8 cellular contexts compared by ENCODE assay signal in the genomic region with DNA sequence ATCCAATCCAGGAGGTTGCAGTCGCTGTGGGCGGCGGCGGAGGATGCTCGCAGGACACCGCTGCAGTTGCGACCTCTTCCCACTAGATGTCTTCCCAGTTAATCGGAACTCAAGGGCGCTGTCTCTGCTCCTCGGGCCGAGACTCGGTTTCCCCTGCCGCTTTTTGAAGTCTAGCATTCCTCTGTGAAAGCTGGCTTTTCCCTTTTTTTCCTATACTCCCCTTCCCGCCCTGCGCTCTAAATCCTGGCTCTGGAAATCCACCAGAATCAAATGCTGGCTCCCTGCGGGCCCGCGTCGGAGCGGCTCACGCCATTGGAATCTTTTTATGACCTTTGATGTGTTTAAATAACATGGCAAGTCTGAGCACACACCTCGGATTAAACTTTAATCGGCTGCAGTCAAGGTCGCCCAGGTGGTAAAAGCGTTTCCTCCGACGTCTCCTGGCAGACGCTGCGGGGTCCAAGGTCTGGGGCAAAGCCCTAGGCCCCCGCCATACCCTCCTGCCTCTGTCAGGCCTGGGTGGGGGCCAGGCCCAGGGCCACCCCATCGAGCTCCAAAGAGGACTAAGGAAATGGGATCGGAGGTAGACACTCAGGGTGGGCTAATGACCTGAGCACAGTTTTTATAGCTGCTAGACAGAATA. TPM values are rescaled to one million over a fixed set of nuclear protein-coding genes. Genes with fewer than 3 reads are reported as not detected.
DNase-seq lines count a peak whose midpoint lies in the region; ATAC-seq and TF ChIP-seq lines count a peak whose summit lies in the region.

No MANE protein-coding gene starts in this region.

- no peaks in the 10 kb centered on the region for H3K9me3 Mint-ChIP-seq in HFFc6

- no peak for DNase-seq in HFFc6
- DNase-seq in T-helper 17 cell = peak in 1 of 3 donors; percentile 32
- peak; percentile 23 for DNase-seq in dedifferentiated amniotic fluid mesenchymal stem cell (ENCODE audit: extremely low spot score)
- DNase-seq in lower lobe of right lung = no peak
- DNase-seq in NCI-H2107 treated with DMSO at 0.1 percent for 48 hours (lab: John Stamatoyannopoulos, UW; ENCODE audit: unreplicated experiment) = no peak
- DNase-seq in AML-193 (lab: John Stamatoyannopoulos, UW) = no peak

- TF ChIP-seq CTCF in C4-2B (conservative IDR thresholded peaks at IDR 0.05) (peak; percentile 89), HFFc6 (IDR thresholded peaks at IDR 0.05) (peak; percentile 88), lower lobe of right lung (IDR thresholded peaks at IDR 0.05) (peak; percentile 78)

- peaks cover 14% of the 10 kb centered on the region for H3K4me1 Mint-ChIP-seq in HFFc6 (ENCODE audit: low read depth)
- peaks cover 19% of the 10 kb centered on the region for H3K4me1 Mint-ChIP-seq in T-helper 17 cell

- H3K36me3 Mint-ChIP-seq in HFFc6 (ENCODE audit: low read depth) = no peaks in the 10 kb centered on the region
- H3K36me3 Mint-ChIP-seq in T-helper 17 cell (ENCODE audit: low read depth) = no peaks in the 10 kb centered on the region

- H3K27me3 Mint-ChIP-seq in HFFc6 (ENCODE audit: insufficient read depth) (peaks cover 11% of the 10 kb centered on the region), T-helper 17 cell (peaks cover 97% of the 10 kb centered on the region)

- H3K4me3 Mint-ChIP-seq in HFFc6 = peak overlapping the region; percentile 84
- peak overlapping the region; percentile 58 for H3K4me3 Mint-ChIP-seq in T-helper 17 cell

- peak overlapping the region in 1 of 5 donors; percentile 54 for H3K9ac ChIP-seq in subcutaneous abdominal adipose tissue (ENCODE audit: low read length in 5 of 5)

- H3K4me1 ChIP-seq in lower lobe of right lung (peaks cover 24% of the 10 kb centered on the region), subcutaneous abdominal adipose tissue (ENCODE audit: control insufficient read depth in 5 of 5, insufficient read depth in 5 of 5, low read length in 5 of 5) (peaks cover 0 to 26% (median 18%) of the 10 kb centered on the region in 5 donors)

- H3K36me3 ChIP-seq in lower lobe of right lung = no peaks in the 10 kb centered on the region
- no peaks in the 10 kb centered on the region for H3K36me3 ChIP-seq in subcutaneous abdominal adipose tissue (ENCODE audit: control insufficient read depth in 5 of 5, insufficient read depth in 5 of 5, low read length in 5 of 5)

- no peak overlapping the region for H3K27ac Mint-ChIP-seq in HFFc6
- H3K27ac Mint-ChIP-seq in T-helper 17 cell = no peak overlapping the region

- intact Hi-C loops in lower lobe of right lung (cut with DNase I) = no loop called here

- H3K9me3 ChIP-seq in T-helper 17 cell (ENCODE audit: control insufficient read depth, low read length, poor library complexity, severe bottlenecking) (no peaks in the 10 kb centered on the region), lower lobe of right lung (no peaks in the 10 kb centered on the region), subcutaneous abdominal adipose tissue (ENCODE audit: control insufficient read depth in 5 of 5, low read length in 5 of 5) (peaks cover 0 to 2% (median 0%) of the 10 kb centered on the region in 5 donors)

- peak; percentile 74 for ATAC-seq in T-helper 17 cell
- peak; percentile 34 to 72 for ATAC-seq in lower lobe of right lung

- H3K27ac ChIP-seq in C4-2B (no peak overlapping the region), lower lobe of right lung (no peak overlapping the region), subcutaneous abdominal adipose tissue (ENCODE audit: low read depth, low read length) (no peak overlapping the region)

- H3K4me3 ChIP-seq in lower lobe of right lung = peak overlapping the region; percentile 20
- peak overlapping the region in 4 of 5 donors; percentile 44 to 57 (median 56) for H3K4me3 ChIP-seq in subcutaneous abdominal adipose tissue (ENCODE audit: low read depth in 1 of 5, low read length in 5 of 5)

- H3K27me3 ChIP-seq in lower lobe of right lung (ENCODE audit: low read depth) (peaks cover 98% of the 10 kb centered on the region), subcutaneous abdominal adipose tissue (ENCODE audit: control insufficient read depth in 5 of 5, insufficient read depth in 4 of 5, low read length in 5 of 5) (peaks cover 25 to 70% (median 52%) of the 10 kb centered on the region in 5 donors)

RNA-seq across cellular contexts. Expression of gene HOXA13, which starts 10.7 kb away (rescaled TPM):
- 10 to 100 TPM; 11.1 to 16.0 (median 13.1) TPM for total RNA-seq in HFFc6 (2021; fragmentation: NEBNext Ultra II Directional; extraction: Animal tissue kit (Norgen Biotek cat#: 25700))
- total RNA-seq in T-helper 17 cell (not detected), lower lobe of right lung (not detected)

RNA-seq across cellular contexts. Expression of gene HOXA11, which starts 25.5 kb away (rescaled TPM):
- total RNA-seq in HFFc6 (2021; fragmentation: NEBNext Ultra II Directional; extraction: Animal tissue kit (Norgen Biotek cat#: 25700)) = 10 to 100 TPM; 33.1 to 42.1 (median 39.1) TPM
- total RNA-seq in T-helper 17 cell = not detected
- total RNA-seq in lower lobe of right lung = not detected

RNA-seq across cellular contexts. Expression of gene EVX1, which starts 32.0 kb away (rescaled TPM):
- total RNA-seq in HFFc6 (2021; fragmentation: NEBNext Ultra II Directional; extraction: Animal tissue kit (Norgen Biotek cat#: 25700)) = not detected
- total RNA-seq in T-helper 17 cell (under 1 TPM in 1 of 2 donors, not detected in 1; 0.21 TPM), lower lobe of right lung (not detected)

RNA-seq across cellular contexts. Expression of gene HOXA10, which starts 36.4 kb away (rescaled TPM):
- total RNA-seq in HFFc6 (2021; fragmentation: NEBNext Ultra II Directional; extraction: Animal tissue kit (Norgen Biotek cat#: 25700)) = 10 to 100 TPM; 38.9 to 43.5 (median 41.1) TPM
- not detected for total RNA-seq in T-helper 17 cell
- 0.38 TPM for total RNA-seq in lower lobe of right lung

RNA-seq across cellular contexts. Expression of gene HOXA9, which starts 45.2 kb away (rescaled TPM):
- total RNA-seq in HFFc6 (2021; fragmentation: NEBNext Ultra II Directional; extraction: Animal tissue kit (Norgen Biotek cat#: 25700)) = 10 to 100 TPM; 25.2 to 37.0 (median 26.7) TPM
- total RNA-seq in T-helper 17 cell (not detected), lower lobe of right lung (1.7 TPM)

Comparison
In these comparisons a context has a peak if more than half of its experiments do, and no peak if none do; other contexts are left out.
1. RNA of gene HOXA13, which starts 10.7 kb away (total RNA-seq): 11.1 to 16.0 TPM in HFFc6; not detected in T-helper 17 cell and not detected in lower lobe of right lung (single experiment); every median in the first group is over 10 times any median in the second.
2. RNA of gene HOXA11, which starts 25.5 kb away (total RNA-seq): 33.1 to 42.1 TPM in HFFc6; not detected in lower lobe of right lung (single experiment) and not detected in T-helper 17 cell; every median in the first group is over 10 times any median in the second.
3. Peak in every context shown above with its lines, with median percentiles within 50 percentile points of each other: CTCF ChIP-seq.